In the genomic region with DNA sequence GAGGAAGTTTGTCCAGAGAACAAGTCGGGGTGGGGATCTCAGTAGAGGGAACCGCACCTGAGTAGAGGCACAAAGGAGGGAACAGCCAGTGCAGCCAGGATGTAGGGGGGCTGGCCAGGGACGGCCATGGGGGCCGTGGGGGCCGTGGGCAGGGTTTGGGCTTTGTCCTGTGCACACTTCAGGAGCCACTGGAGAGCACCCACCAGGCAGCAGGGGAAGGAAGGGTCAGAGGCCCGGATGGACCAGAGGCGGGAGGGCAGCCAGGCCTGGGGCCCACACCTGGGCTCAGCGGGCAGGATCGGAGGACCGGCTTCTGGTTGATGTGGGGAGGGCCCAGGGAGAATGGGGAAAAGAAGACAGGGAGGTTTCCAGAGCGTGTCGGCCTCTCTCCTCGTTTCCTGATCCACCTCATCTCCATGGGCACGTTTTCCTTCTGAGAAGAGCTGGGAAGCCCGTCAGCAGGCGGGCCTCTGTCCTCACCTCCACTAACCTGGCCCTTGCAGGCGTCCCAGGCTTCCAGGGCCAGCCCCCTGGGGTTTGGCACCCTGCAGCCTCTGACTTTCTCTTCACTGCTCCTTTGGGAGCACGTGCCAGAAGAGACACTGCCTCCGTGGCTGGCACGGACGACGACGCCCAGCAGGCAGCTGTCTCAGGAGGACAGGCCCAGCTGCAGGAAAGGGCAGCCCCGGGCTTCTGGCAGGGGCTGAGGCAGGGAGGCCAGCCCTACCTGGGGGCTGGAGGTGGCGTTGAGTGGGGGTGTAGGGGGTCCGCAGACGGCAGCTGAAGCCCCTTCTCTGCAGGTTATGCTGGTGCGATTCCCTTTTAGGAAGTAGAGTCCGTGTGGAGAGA, we compare ENCODE assay signal across 1 cellular context.
A peak's percentile ranks its signal among the peaks of the same experiment; 100 is the strongest.
TF ChIP-seq lines count a peak whose summit lies in the region.

No MANE protein-coding gene starts in this region.

TF ChIP-seq in HepG2, 621 proteins besides CTCF, POLR2A, EP300 and RAD21 (continued from another document):
- TF ChIP-seq TARDBP (CRISPR knock-in tag; IDR thresholded peaks at IDR 0.05) = no peak
- TF ChIP-seq, protein P1, sequence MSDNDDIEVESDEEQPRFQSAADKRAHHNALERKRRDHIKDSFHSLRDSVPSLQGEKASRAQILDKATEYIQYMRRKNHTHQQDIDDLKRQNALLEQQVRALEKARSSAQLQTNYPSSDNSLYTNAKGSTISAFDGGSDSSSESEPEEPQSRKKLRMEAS (IDR thresholded peaks at IDR 0.05) = peak; percentile 40; the same call in 1 of the 2 replicates
- TF ChIP-seq, protein P2, sequence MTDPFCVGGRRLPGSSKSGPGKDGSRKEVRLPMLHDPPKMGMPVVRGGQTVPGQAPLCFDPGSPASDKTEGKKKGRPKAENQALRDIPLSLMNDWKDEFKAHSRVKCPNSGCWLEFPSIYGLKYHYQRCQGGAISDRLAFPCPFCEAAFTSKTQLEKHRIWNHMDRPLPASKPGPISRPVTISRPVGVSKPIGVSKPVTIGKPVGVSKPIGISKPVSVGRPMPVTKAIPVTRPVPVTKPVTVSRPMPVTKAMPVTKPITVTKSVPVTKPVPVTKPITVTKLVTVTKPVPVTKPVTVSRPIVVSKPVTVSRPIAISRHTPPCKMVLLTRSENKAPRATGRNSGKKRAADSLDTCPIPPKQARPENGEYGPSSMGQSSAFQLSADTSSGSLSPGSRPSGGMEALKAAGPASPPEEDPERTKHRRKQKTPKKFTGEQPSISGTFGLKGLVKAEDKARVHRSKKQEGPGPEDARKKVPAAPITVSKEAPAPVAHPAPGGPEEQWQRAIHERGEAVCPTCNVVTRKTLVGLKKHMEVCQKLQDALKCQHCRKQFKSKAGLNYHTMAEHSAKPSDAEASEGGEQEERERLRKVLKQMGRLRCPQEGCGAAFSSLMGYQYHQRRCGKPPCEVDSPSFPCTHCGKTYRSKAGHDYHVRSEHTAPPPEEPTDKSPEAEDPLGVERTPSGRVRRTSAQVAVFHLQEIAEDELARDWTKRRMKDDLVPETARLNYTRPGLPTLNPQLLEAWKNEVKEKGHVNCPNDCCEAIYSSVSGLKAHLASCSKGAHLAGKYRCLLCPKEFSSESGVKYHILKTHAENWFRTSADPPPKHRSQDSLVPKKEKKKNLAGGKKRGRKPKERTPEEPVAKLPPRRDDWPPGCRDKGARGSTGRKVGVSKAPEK (CRISPR knock-in tag; IDR thresholded peaks at IDR 0.05; ENCODE audit: borderline replicate concordance) = no peak
- no peak for TF ChIP-seq BCL6 (CRISPR knock-in tag; IDR thresholded peaks at IDR 0.05)
- TF ChIP-seq ZNF782 (CRISPR knock-in tag; IDR thresholded peaks at IDR 0.05; ENCODE audit: borderline replicate concordance) = no peak
